ENCODE assay signal across 8 cellular contexts in the genomic region with DNA sequence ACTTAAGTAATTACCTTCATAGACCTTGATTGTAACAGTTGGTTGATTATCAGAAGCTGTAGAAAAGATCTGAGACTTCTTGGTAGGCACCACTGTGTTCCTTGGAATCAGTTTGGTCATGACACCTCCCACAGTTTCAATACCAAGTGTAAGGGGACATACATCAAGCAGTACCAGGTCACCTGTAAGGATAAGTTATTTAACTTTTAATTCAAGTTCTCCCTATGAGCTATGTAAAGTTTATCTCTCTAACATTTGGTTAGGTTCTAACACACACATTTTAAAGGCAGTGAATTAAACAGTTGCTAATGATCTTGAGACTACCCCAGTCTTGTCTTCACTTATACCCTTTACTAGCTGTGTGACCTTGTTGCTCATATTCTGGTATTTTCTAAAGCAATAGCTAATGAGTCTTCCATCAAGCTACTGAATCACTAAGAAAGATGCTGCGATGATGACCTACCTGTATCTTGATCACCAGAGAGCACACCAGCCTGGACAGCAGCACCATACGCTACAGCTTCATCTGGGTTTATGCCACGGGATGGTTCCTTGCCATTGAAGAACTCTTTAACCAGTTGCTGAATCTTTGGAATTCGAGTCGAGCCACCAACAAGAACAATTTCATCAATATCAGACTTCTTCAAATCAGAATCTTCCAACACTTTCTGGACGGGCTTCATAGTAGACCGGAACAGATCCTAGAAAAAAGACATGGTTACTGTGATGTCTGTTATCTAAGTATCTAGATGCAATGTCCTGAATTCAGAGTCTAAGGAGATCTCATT. TPM values are rescaled to one million over a fixed set of nuclear protein-coding genes. Genes with fewer than 3 reads are reported as not detected.
DNase-seq lines count a peak whose midpoint lies in the region; ATAC-seq and TF ChIP-seq lines count a peak whose summit lies in the region.

No MANE protein-coding gene starts in this region.

- H3K4me1 ChIP-seq in A673 (ENCODE audit: insufficient read depth, low read length, poor library complexity, severe bottlenecking) (peaks cover 36% of the 10 kb centered on the region), body of pancreas (peaks cover 55% of the 10 kb centered on the region), uterus (peaks cover 0 to 6% of the 10 kb centered on the region in 2 donors)

- no peaks in the 10 kb centered on the region for H3K9me3 Mint-ChIP-seq in memory B cell

- H3K36me3 Mint-ChIP-seq in memory B cell: peaks cover 24% of the 10 kb centered on the region

- peak overlapping the region; percentile 26 for H3K27ac ChIP-seq in A673 (ENCODE audit: low read depth, low read length, poor library complexity, severe bottlenecking)
- H3K27ac ChIP-seq in HL-60 (replicated peaks): no peak overlapping the region
- H3K27ac ChIP-seq in body of pancreas: peak overlapping the region in 1 of 4 donors; percentile 1
- H3K27ac ChIP-seq in uterus: no peak overlapping the region

- POLR2A ChIA-PET in A673 (lab: Charles Lee; ENCODE audit: low non-redundant PET): no interaction called here

- H3K27ac Mint-ChIP-seq in memory B cell: peak overlapping the region; percentile 74

- H3K4me3 ChIP-seq in A673 (ENCODE audit: low read depth, low read length, poor library complexity, severe bottlenecking): peak overlapping the region; percentile 93
- peak overlapping the region; percentile 92 for H3K4me3 ChIP-seq in HL-60 (replicated peaks; ENCODE audit: insufficient read depth, low read length)
- H3K4me3 ChIP-seq in body of pancreas: peak overlapping the region; percentile 84 to 94
- H3K4me3 ChIP-seq in uterus: no peak overlapping the region

- no peak for ATAC-seq in body of pancreas
- no peak for ATAC-seq in memory B cell (ENCODE audit: low read depth)

- no peaks in the 10 kb centered on the region for H3K27me3 Mint-ChIP-seq in memory B cell

- H3K4me1 Mint-ChIP-seq in memory B cell: peaks cover 34% of the 10 kb centered on the region

- WGBS in body of pancreas, 2 donors: 31 to 34% methylated on average over 7 of the region's 7 CpGs

- H3K36me3 ChIP-seq in A673 (ENCODE audit: insufficient read depth, low read length, poor library complexity, severe bottlenecking): peaks cover 67% of the 10 kb centered on the region
- peaks cover 0 to 8% of the 10 kb centered on the region in 2 donors for H3K36me3 ChIP-seq in body of pancreas (replicated peaks in 1 of 2; ENCODE audit: insufficient read depth in 1 of 2, low read depth in 2 of 2)
- H3K36me3 ChIP-seq in uterus: no peaks in the 10 kb centered on the region

- H3K9me3 ChIP-seq in A673 (ENCODE audit: low read depth, low read length, poor library complexity, severe bottlenecking): no peaks in the 10 kb centered on the region
- no peaks in the 10 kb centered on the region for H3K9me3 ChIP-seq in body of pancreas
- no peaks in the 10 kb centered on the region for H3K9me3 ChIP-seq in uterus

- H3K4me3 Mint-ChIP-seq in memory B cell: no peak overlapping the region

- CTCF ChIA-PET in A673 (lab: Charles Lee): no interaction called here

- BruUV-seq in A673 (replicated peaks; lab: Mats Ljungman, UMichigan): no TSS peak

- no peaks in the 10 kb centered on the region for H3K27me3 ChIP-seq in A673 (replicated peaks; ENCODE audit: insufficient read depth, low read depth, low read length, poor library complexity)
- no peaks in the 10 kb centered on the region for H3K27me3 ChIP-seq in HL-60 (ENCODE audit: insufficient read depth, poor library complexity, severe bottlenecking)
- no peaks in the 10 kb centered on the region for H3K27me3 ChIP-seq in body of pancreas
- no peaks in the 10 kb centered on the region for H3K27me3 ChIP-seq in uterus

- intact Hi-C loops in A673 (cut with micrococcal nuclease; ENCODE audit: unreplicated experiment): no loop called here
- intact Hi-C loops in body of pancreas (cut with DNase I): no loop called here
- intact Hi-C loops in uterus (cut with DNase I; ENCODE audit: low total_unique reads): no loop called here

- DNase-seq in A673 (ENCODE audit: low spot score): no peak
- no peak for DNase-seq in HL-60 (ENCODE audit: low read depth in 1 of 2, low spot score in 1 of 2)
- no peak for DNase-seq in body of pancreas
- DNase-seq in memory B cell (ENCODE audit: low spot score in 2 of 2): no peak
- DNase-seq in NOMO-1 treated with DMSO at 0.1 percent for 48 hours (lab: John Stamatoyannopoulos, UW; ENCODE audit: unreplicated experiment): no peak
- DNase-seq in uterus: no peak
- no peak for DNase-seq in DMS53 (lab: John Stamatoyannopoulos, UW)
- DNase-seq in mesenteric fat pad (ENCODE audit: low spot score): no peak

- TF ChIP-seq POLR2A in body of pancreas (IDR thresholded peaks at IDR 0.05) (no peak), uterus (IDR thresholded peaks at IDR 0.05) (no peak)

- TF ChIP-seq CTCF in A673 (conservative IDR thresholded peaks at IDR 0.05; ENCODE audit: low read depth, low read length) (no peak), HL-60 (IDR thresholded peaks at IDR 0.05; ENCODE audit: insufficient read depth, low read length) (no peak), body of pancreas (IDR thresholded peaks at IDR 0.05) (no peak), uterus (IDR thresholded peaks at IDR 0.05) (no peak)

RNA-seq across cellular contexts. Expression of a gene that starts 2.8 kb away (rescaled TPM):
- total RNA-seq in A673 (2021): 260 and 290 TPM in 2 replicates
- total RNA-seq in body of pancreas: 100 to 1,000 TPM in 1 of 2 donors, 10 to 100 TPM in 1; 78.6 to 170 TPM
- total RNA-seq in uterus: 100 to 1,000 TPM in 2 of 4 donors, 10 to 100 TPM in 2; 23.1 to 143 (median 88.4) TPM
- 286 TPM for total RNA-seq in mesenteric fat pad

RNA-seq across cellular contexts. Expression of a gene that starts 23.3 kb away (rescaled TPM):
- total RNA-seq in A673 (2021): 55.3 and 58.2 TPM in 2 replicates
- total RNA-seq in body of pancreas: 10 to 100 TPM; 25.7 to 48.8 TPM
- total RNA-seq in uterus: 10 to 100 TPM; 41.0 to 73.8 (median 64.0) TPM
- total RNA-seq in mesenteric fat pad: 66.8 TPM

RNA-seq across cellular contexts. Expression of a gene that starts 38.0 kb away (rescaled TPM):
- total RNA-seq in A673 (2021) (32.7 and 43.6 TPM in 2 replicates), body of pancreas (1 to 10 TPM; 4.3 to 6.7 TPM), uterus (10 to 100 TPM; 16.0 to 39.7 (median 21.0) TPM), mesenteric fat pad (19.8 TPM)

RNA-seq across cellular contexts. Expression of a gene that starts 48.7 kb away (rescaled TPM):
- total RNA-seq in A673 (2021) (50.8 and 51.7 TPM in 2 replicates), body of pancreas (10 to 100 TPM; 13.8 to 19.5 TPM), uterus (10 to 100 TPM; 19.0 to 43.7 (median 21.2) TPM), mesenteric fat pad (52.7 TPM)

Comparison
In these comparisons a context has a peak if more than half of its experiments do, and no peak if none do; other contexts are left out.
1. H3K4me3 ChIP-seq: peak in A673 (single experiment), HL-60 (single experiment) and body of pancreas (2 of 2); none in uterus (0 of 2).